In the genomic region with DNA sequence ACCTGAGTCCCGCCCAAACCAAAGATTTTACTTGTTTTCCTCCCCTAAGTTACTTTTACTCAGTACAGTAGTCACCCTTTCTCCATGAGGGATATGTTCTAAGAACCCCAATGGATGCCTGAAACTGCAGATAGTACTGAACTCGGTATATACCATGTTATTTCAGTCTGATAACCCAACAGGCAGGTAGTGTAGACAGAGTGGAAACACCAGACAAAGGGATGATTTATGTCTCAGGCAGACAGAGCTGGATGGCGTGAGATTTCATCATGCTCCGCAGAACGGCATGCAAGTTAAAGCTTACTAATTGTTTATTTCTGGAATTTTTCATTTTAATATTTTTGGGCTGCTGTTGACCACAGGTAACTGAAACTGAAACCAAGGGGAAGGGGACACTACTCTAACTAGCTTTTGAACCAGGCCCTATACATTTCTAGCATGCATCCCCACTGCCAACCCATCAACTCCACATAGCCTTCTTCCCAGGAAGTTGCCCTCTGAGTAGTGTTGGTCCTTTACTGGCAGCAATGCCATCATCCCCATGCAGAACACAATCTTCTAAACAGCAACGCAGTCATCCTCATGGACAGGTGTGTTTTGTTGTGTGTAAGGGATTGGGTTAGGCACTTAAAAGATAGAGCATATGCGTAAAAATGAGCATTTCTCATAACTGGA, we compare ENCODE assay signal across 36 cellular contexts. TPM values are rescaled to one million over a fixed set of nuclear protein-coding genes. Genes with fewer than 3 reads are reported as not detected.
"Had no signal": no experiment of that assay in that cellular context is flagged by ENCODE, and none has a peak within 500 bp of the region (broad histone marks: within the 10 kb centered on the region; RNA-seq: fewer than 3 reads in every experiment).

No MANE protein-coding gene starts in this region.

- H3K9ac ChIP-seq: KMS-11 had no signal

- H3K27me3 Mint-ChIP-seq: activated CD4-positive, alpha-beta T cell treated with anti-CD3 and anti-CD28 coated beads for 36 hours; activated CD4-positive, alpha-beta T cell treated with anti-CD3 and anti-CD28 coated beads, Interleukin-2, amount 10 ng/mL, durations not matched to agents 7 days and 5 days; activated naive CD4-positive, alpha-beta T cell treated with anti-CD3 and anti-CD28 coated beads, Interleukin-2, amount 10 ng/mL, durations not matched to agents 7 days and 5 days; activated naive CD8-positive, alpha-beta T cell treated with anti-CD3 and anti-CD28 coated beads for 36 hours had no signal

- H3K9me3 Mint-ChIP-seq: activated CD4-positive, alpha-beta T cell treated with anti-CD3 and anti-CD28 coated beads, Interleukin-2, amount 10 ng/mL, durations not matched to agents 7 days and 5 days; activated naive CD4-positive, alpha-beta T cell treated with anti-CD3 and anti-CD28 coated beads, Interleukin-2, amount 10 ng/mL, durations not matched to agents 7 days and 5 days; activated naive CD8-positive, alpha-beta T cell treated with anti-CD3 and anti-CD28 coated beads for 36 hours; activated T-cell treated with anti-CD3 and anti-CD28 coated beads, Interleukin-2, amount 50 U/mL, for 4 hours; activated T-helper 1 cell treated with anti-CD3 and anti-CD28 coated beads, Interleukin-12 subunit alpha, Interleukin-12 subunit beta, Interleukin-2, Interleukin-4 antibody, amounts not matched to agents 30 ng/mL and 10 ng/mL and 1 ng/mL, durations not matched to agents 14 hours and 24 hours and 36 hours had no signal

- H3K27ac Mint-ChIP-seq: activated CD4-positive, alpha-beta T cell treated with anti-CD3 and anti-CD28 coated beads for 36 hours; activated CD4-positive, alpha-beta T cell treated with anti-CD3 and anti-CD28 coated beads, Interleukin-2, amount 10 ng/mL, durations not matched to agents 7 days and 5 days; activated CD8-positive, alpha-beta T cell treated with anti-CD3 and anti-CD28 coated beads, Interleukin-2, amount 10 ng/mL, durations not matched to agents 7 days and 5 days; activated naive CD4-positive, alpha-beta T cell treated with anti-CD3 and anti-CD28 coated beads, Interleukin-2, amount 10 ng/mL, durations not matched to agents 7 days and 5 days; activated naive CD8-positive, alpha-beta T cell treated with anti-CD3 and anti-CD28 coated beads for 36 hours; activated T-helper 1 cell treated with anti-CD3 and anti-CD28 coated beads, Interleukin-12 subunit alpha, Interleukin-12 subunit beta, Interleukin-2, Interleukin-4 antibody, amounts not matched to agents 30 ng/mL and 10 ng/mL and 1 ng/mL, durations not matched to agents 14 hours and 24 hours and 36 hours had no signal

- H3K27ac ChIP-seq: ascending aorta, KMS-11, PC-9, RWPE1, SJCRH30, SK-N-MC had no signal

- H3K4me1 Mint-ChIP-seq: activated CD4-positive, alpha-beta T cell treated with anti-CD3 and anti-CD28 coated beads for 36 hours; activated CD4-positive, alpha-beta T cell treated with anti-CD3 and anti-CD28 coated beads, Interleukin-2, amount 10 ng/mL, durations not matched to agents 7 days and 5 days; activated naive CD4-positive, alpha-beta T cell treated with anti-CD3 and anti-CD28 coated beads, Interleukin-2, amount 10 ng/mL, durations not matched to agents 7 days and 5 days; activated naive CD8-positive, alpha-beta T cell treated with anti-CD3 and anti-CD28 coated beads for 36 hours had no signal

- FAIRE-seq: RCC 7860, TTC549 had no signal

- H3K4me3 Mint-ChIP-seq: activated CD4-positive, alpha-beta T cell treated with anti-CD3 and anti-CD28 coated beads for 36 hours; activated CD4-positive, alpha-beta T cell treated with anti-CD3 and anti-CD28 coated beads, Interleukin-2, amount 10 ng/mL, durations not matched to agents 7 days and 5 days; activated CD8-positive, alpha-beta T cell treated with anti-CD3 and anti-CD28 coated beads, Interleukin-2, amount 10 ng/mL, durations not matched to agents 7 days and 5 days; activated naive CD4-positive, alpha-beta T cell treated with anti-CD3 and anti-CD28 coated beads, Interleukin-2, amount 10 ng/mL, durations not matched to agents 7 days and 5 days; activated naive CD8-positive, alpha-beta T cell treated with anti-CD3 and anti-CD28 coated beads for 36 hours; activated T-cell treated with anti-CD3 and anti-CD28 coated beads, Interleukin-2, amount 50 U/mL, for 4 hours; activated T-helper 1 cell treated with anti-CD3 and anti-CD28 coated beads, Interleukin-12 subunit alpha, Interleukin-12 subunit beta, Interleukin-2, Interleukin-4 antibody, amounts not matched to agents 30 ng/mL and 10 ng/mL and 1 ng/mL, durations not matched to agents 14 hours and 24 hours and 36 hours had no signal

- H2AFZ ChIP-seq: PC-9 had no signal

- H3K4me1 ChIP-seq: ascending aorta, SJCRH30 had no signal

- H3K9me3 ChIP-seq: ascending aorta, SJCRH30 had no signal

- H3K4me3 ChIP-seq: ascending aorta, PC-9, SJCRH30, SK-N-MC had no signal

- H3K27me3 ChIP-seq: ascending aorta, SJCRH30 had no signal

- ATAC-seq: activated CD4-positive, alpha-beta T cell treated with anti-CD3 and anti-CD28 coated beads for 36 hours; activated CD4-positive, CD25-positive, alpha-beta regulatory T cell treated with anti-CD3 and anti-CD28 coated beads, Interleukin-2, amount 50 U/mL, for 24 hours; activated CD8-positive, alpha-beta T cell treated with anti-CD3 and anti-CD28 coated beads, Interleukin-2, amount 10 ng/mL, durations not matched to agents 7 days and 5 days; activated T-cell treated with anti-CD3 and anti-CD28 coated beads, Interleukin-2, amount 50 U/mL, for 4 hours had no signal

- H3K4me2 ChIP-seq: KMS-11, PC-9 had no signal

- DNase-seq: activated CD4-positive, alpha-beta T cell treated with anti-CD3 and anti-CD28 coated beads for 36 hours; activated CD4-positive, alpha-beta T cell treated with anti-CD3 and anti-CD28 coated beads, Interleukin-2, amount 10 ng/mL, durations not matched to agents 7 days and 5 days; activated CD4-positive, alpha-beta T cell treated with anti-CD3 and anti-CD28 coated beads, Interleukin-2, amount 50 U/mL, for 48 hours; activated CD8-positive, alpha-beta T cell treated with anti-CD3 and anti-CD28 coated beads, Interleukin-2, amount 10 ng/mL, durations not matched to agents 7 days and 5 days; activated gamma-delta T cell treated with Interleukin-2 at 50 U/mL for 16 hours; activated naive CD4-positive, alpha-beta T cell treated with anti-CD3 and anti-CD28 coated beads, Interleukin-2, amount 10 ng/mL, durations not matched to agents 7 days and 5 days; activated naive CD8-positive, alpha-beta T cell treated with anti-CD3 and anti-CD28 coated beads for 36 hours; activated T-cell treated with anti-CD3 and anti-CD28 coated beads for 4 hours; activated T-cell treated with anti-CD3 and anti-CD28 coated beads, Interleukin-2, amount 50 U/mL, for 4 hours; amygdala; caudate nucleus; MM.1S; MV-4-11; NCI-H1092; NCI-H1436 treated with DMSO at 0.1 percent for 48 hours; NCI-H1694 treated with DMSO at 0.1 percent for 48 hours; NCI-H2029; NCI-H345; NCI-H510A; NCI-H526; NCI-H748 treated with DMSO at 0.1 percent for 48 hours; NK-92 treated with Interleukin-12 subunit alpha and Interleukin-12 subunit beta, amount 100 ng/mL, for 24 hours; PC-9; SHP77; SJCRH30 had no signal

RNA-seq across cellular contexts. Expression of a gene that starts 27.7 kb away (rescaled TPM):
- total RNA-seq: activated CD4-positive, alpha-beta T cell treated with anti-CD3 and anti-CD28 coated beads for 36 hours; activated CD4-positive, alpha-beta T cell treated with anti-CD3 and anti-CD28 coated beads, Interleukin-2, amount 10 ng/mL, durations not matched to agents 7 days and 5 days; activated CD8-positive, alpha-beta T cell treated with anti-CD3 and anti-CD28 coated beads, Interleukin-2, amount 10 ng/mL, durations not matched to agents 7 days and 5 days; activated naive CD8-positive, alpha-beta T cell treated with anti-CD3 and anti-CD28 coated beads for 36 hours; activated T-cell treated with anti-CD3 and anti-CD28 coated beads, Interleukin-2, amount 50 U/mL, for 4 hours; activated T-helper 1 cell treated with anti-CD3 and anti-CD28 coated beads, Interleukin-12 subunit alpha, Interleukin-12 subunit beta, Interleukin-2, Interleukin-4 antibody, amounts not matched to agents 30 ng/mL and 10 ng/mL and 1 ng/mL, durations not matched to agents 14 hours and 24 hours and 36 hours; ascending aorta; OCI-LY7; PC-9; T-helper 1 cell treated with Interleukin-12 subunit alpha and Interleukin-12 subunit beta and Interleukin-4 antibody, amounts not matched to agents 30 ng/mL and 1 ng/mL, for 36 hours; T-helper 2 cell treated with Interferon-gamma antibody and Interleukin-4, amounts not matched to agents 100 ng/mL and 5 ng/mL, for 36 hours had no signal
